ENCODE assay signal across 24 cellular contexts in the genomic region with DNA sequence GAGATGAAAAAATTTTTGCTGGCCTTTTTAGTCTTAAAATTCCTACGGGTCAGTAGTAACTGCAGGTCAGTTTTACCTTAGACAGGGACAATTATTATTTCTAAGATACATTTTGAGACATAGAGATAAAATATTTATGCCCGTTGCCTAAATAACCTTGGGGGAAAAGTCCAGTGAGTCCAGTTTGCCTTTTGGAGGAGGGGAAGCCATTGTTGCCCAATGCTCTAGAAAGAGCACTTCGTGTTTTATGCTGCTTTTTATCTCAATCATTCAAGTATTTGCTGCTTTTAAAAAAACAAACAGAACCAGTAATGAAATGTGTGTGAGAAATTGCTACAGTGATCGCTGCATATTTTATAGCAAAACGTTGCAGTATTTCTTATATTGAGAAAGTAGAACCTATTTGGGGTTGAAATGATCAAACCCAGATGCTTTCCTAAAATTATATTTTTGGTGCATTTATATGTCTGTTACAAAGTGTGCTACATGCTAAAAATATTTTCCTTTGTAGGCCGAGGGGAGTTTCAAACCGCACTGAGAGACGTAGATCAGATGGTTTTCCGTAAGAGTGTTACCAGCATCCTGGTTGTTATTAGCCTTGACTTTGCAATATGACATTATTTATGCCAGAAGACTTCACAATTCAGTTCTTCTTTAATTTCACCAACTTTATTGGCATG.
DNase-seq lines count a peak whose midpoint lies in the region; ATAC-seq, FAIRE-seq and TF ChIP-seq lines count a peak whose summit lies in the region.
"Had no signal": no experiment of that assay in that cellular context is flagged by ENCODE, and none has a peak within 500 bp of the region (broad histone marks: within the 10 kb centered on the region; RNA-seq: fewer than 3 reads in every experiment).

No MANE protein-coding gene starts in this region.

- no peak for FAIRE-seq in kidney (lab: Jason Lieb, UNC)
- FAIRE-seq: astrocyte, islet of Langerhans had no signal

- DNase-seq in cardiac muscle cell (ENCODE audit: low read depth in 1 of 2, low spot score in 1 of 2), result no peak
- no peak for DNase-seq in heart right ventricle
- DNase-seq in kidney, result no peak
- no peak for DNase-seq in MG63
- no peak for DNase-seq in NCI-H1048 (lab: John Stamatoyannopoulos, UW)
- no peak for DNase-seq in activated CD4-positive, alpha-beta memory T cell treated with anti-CD3 and anti-CD28 coated beads, Interleukin-2, amount 10 ng/mL, durations not matched to agents 7 days and 5 days
- DNase-seq: 8988T; activated B cell treated with CpG ODN at 0.5 μM for 24 hours; activated naive CD4-positive, alpha-beta T cell treated with anti-CD3 and anti-CD28 coated beads, Interleukin-2, amount 10 ng/mL, durations not matched to agents 7 days and 5 days; cerebellar nuclear complex; gastrocnemius medialis; GF-D8; NCI-H1417; NCI-H2107; NCI-H510A treated with DMSO at 0.1 percent for 48 hours; SHP77 treated with DMSO at 0.1 percent for 48 hours; SW 1271 had no signal

- H3K27me3 ChIP-seq in cardiac muscle cell (no peaks in the 10 kb centered on the region), heart right ventricle (no peaks in the 10 kb centered on the region), MG63 (no peaks in the 10 kb centered on the region)
- H3K27me3 ChIP-seq: gastrocnemius medialis had no signal

- H3K27me3 Mint-ChIP-seq in activated CD4-positive, alpha-beta memory T cell treated with anti-CD3 and anti-CD28 coated beads, Interleukin-2, amount 10 ng/mL, durations not matched to agents 7 days and 5 days, result no peaks in the 10 kb centered on the region
- H3K27me3 Mint-ChIP-seq: activated naive CD4-positive, alpha-beta T cell treated with anti-CD3 and anti-CD28 coated beads, Interleukin-2, amount 10 ng/mL, durations not matched to agents 7 days and 5 days had no signal

- CTCF ChIA-PET in activated CD4-positive, alpha-beta memory T cell treated with anti-CD3 and anti-CD28 coated beads, Interleukin-2, amount 10 ng/mL, durations not matched to agents 7 days and 5 days (lab: Charles Lee), result no interaction called here

- POLR2A ChIA-PET in activated CD4-positive, alpha-beta memory T cell treated with anti-CD3 and anti-CD28 coated beads, Interleukin-2, amount 10 ng/mL, durations not matched to agents 7 days and 5 days (lab: Charles Lee), result no interaction called here

- no peaks in the 10 kb centered on the region for H3K36me3 Mint-ChIP-seq in activated CD4-positive, alpha-beta memory T cell treated with anti-CD3 and anti-CD28 coated beads, Interleukin-2, amount 10 ng/mL, durations not matched to agents 7 days and 5 days (ENCODE audit: low read depth)
- H3K36me3 Mint-ChIP-seq: activated naive CD4-positive, alpha-beta T cell treated with anti-CD3 and anti-CD28 coated beads, Interleukin-2, amount 10 ng/mL, durations not matched to agents 7 days and 5 days had no signal

- peak overlapping the region in 1 of 2 donors; percentile 47 for H3K9ac ChIP-seq in kidney (ENCODE audit: low read length in 2 of 2)

- intact Hi-C loops in heart right ventricle (cut with DNase I), result loop anchor here in 3 of 10 donors (5.0 to 10.0 kb wide), 3 partner anchors 36 to 308 kb away; no protein-coding TSS in a partner anchor
- intact Hi-C loops in kidney (cut with DNase I), result no loop called here

- H3K4me1 ChIP-seq in cardiac muscle cell (ENCODE audit: low read depth) (peaks cover 25% of the 10 kb centered on the region), heart right ventricle (peaks cover 10 to 41% (median 24%) of the 10 kb centered on the region in 9 donors), kidney (ENCODE audit: control insufficient read depth in 1 of 2, insufficient read depth in 1 of 2, low read depth in 1 of 2, low read length in 2 of 2) (peaks cover 6 to 14% of the 10 kb centered on the region in 2 donors)

- H3K9me3 ChIP-seq in cardiac muscle cell (ENCODE audit: low read depth) (no peaks in the 10 kb centered on the region), heart right ventricle (no peaks in the 10 kb centered on the region), kidney (ENCODE audit: control insufficient read depth in 1 of 2, low read length in 2 of 2) (no peaks in the 10 kb centered on the region), MG63 (no peaks in the 10 kb centered on the region)
- H3K9me3 ChIP-seq: gastrocnemius medialis had no signal

- no peak overlapping the region for H3K4me3 Mint-ChIP-seq in activated CD4-positive, alpha-beta memory T cell treated with anti-CD3 and anti-CD28 coated beads, Interleukin-2, amount 10 ng/mL, durations not matched to agents 7 days and 5 days
- H3K4me3 Mint-ChIP-seq: activated B cell treated with CpG ODN at 0.5 μM for 24 hours; activated naive CD4-positive, alpha-beta T cell treated with anti-CD3 and anti-CD28 coated beads, Interleukin-2, amount 10 ng/mL, durations not matched to agents 7 days and 5 days; activated T-helper 1 cell treated with anti-CD3 and anti-CD28 coated beads, Interleukin-12 subunit alpha, Interleukin-12 subunit beta, Interleukin-2, Interleukin-4 antibody, amounts not matched to agents 30 ng/mL and 10 ng/mL and 1 ng/mL, durations not matched to agents 14 hours and 24 hours and 36 hours; GM23338; neural crest cell had no signal

- TF ChIP-seq CTCF in cardiac muscle cell (IDR thresholded peaks at IDR 0.05; ENCODE audit: low read depth, low read length) (no peak), heart right ventricle (IDR thresholded peaks at IDR 0.05) (no peak), kidney (IDR thresholded peaks at IDR 0.05; ENCODE audit: borderline replicate concordance, extremely low read depth, insufficient read depth) (no peak)

- H3K27ac ChIP-seq in cardiac muscle cell (peak overlapping the region; percentile 75), heart right ventricle (peak overlapping the region in 5 of 10 donors; percentile 1 to 36 (median 14)), kidney (ENCODE audit: low read depth in 2 of 2, low read length in 2 of 2) (peak overlapping the region; percentile 72 to 76), skin epidermis (peak overlapping the region in 12 of 21 experiments; percentile 8 to 81 (median 52))
- H3K27ac ChIP-seq: gastrocnemius medialis had no signal

- no peak overlapping the region for H3K27ac Mint-ChIP-seq in activated CD4-positive, alpha-beta memory T cell treated with anti-CD3 and anti-CD28 coated beads, Interleukin-2, amount 10 ng/mL, durations not matched to agents 7 days and 5 days
- H3K27ac Mint-ChIP-seq: activated B cell treated with CpG ODN at 0.5 μM for 24 hours; activated naive CD4-positive, alpha-beta T cell treated with anti-CD3 and anti-CD28 coated beads, Interleukin-2, amount 10 ng/mL, durations not matched to agents 7 days and 5 days; activated T-helper 1 cell treated with anti-CD3 and anti-CD28 coated beads, Interleukin-12 subunit alpha, Interleukin-12 subunit beta, Interleukin-2, Interleukin-4 antibody, amounts not matched to agents 30 ng/mL and 10 ng/mL and 1 ng/mL, durations not matched to agents 14 hours and 24 hours and 36 hours; GM23338 had no signal

- no peaks in the 10 kb centered on the region for H3K36me3 ChIP-seq in cardiac muscle cell
- no peaks in the 10 kb centered on the region for H3K36me3 ChIP-seq in heart right ventricle
- peaks cover 0 to 2% of the 10 kb centered on the region in 2 donors for H3K36me3 ChIP-seq in kidney (ENCODE audit: control insufficient read depth in 1 of 2, insufficient read depth in 2 of 2, low read length in 2 of 2)
- H3K36me3 ChIP-seq in MG63, result no peaks in the 10 kb centered on the region
- H3K36me3 ChIP-seq: gastrocnemius medialis had no signal

- no peak for ATAC-seq in heart right ventricle
- no peak for ATAC-seq in GM18520 (IDR thresholded peaks at IDR 0.05; ENCODE audit: unreplicated experiment)
- ATAC-seq: gastrocnemius medialis, GM23338 had no signal

- H3K9me3 Mint-ChIP-seq in activated CD4-positive, alpha-beta memory T cell treated with anti-CD3 and anti-CD28 coated beads, Interleukin-2, amount 10 ng/mL, durations not matched to agents 7 days and 5 days, result no peaks in the 10 kb centered on the region
- H3K9me3 Mint-ChIP-seq: activated B cell treated with CpG ODN at 0.5 μM for 24 hours; activated naive CD4-positive, alpha-beta T cell treated with anti-CD3 and anti-CD28 coated beads, Interleukin-2, amount 10 ng/mL, durations not matched to agents 7 days and 5 days; activated T-helper 1 cell treated with anti-CD3 and anti-CD28 coated beads, Interleukin-12 subunit alpha, Interleukin-12 subunit beta, Interleukin-2, Interleukin-4 antibody, amounts not matched to agents 30 ng/mL and 10 ng/mL and 1 ng/mL, durations not matched to agents 14 hours and 24 hours and 36 hours; GM23338; neural crest cell had no signal

- H3K4me1 Mint-ChIP-seq in activated CD4-positive, alpha-beta memory T cell treated with anti-CD3 and anti-CD28 coated beads, Interleukin-2, amount 10 ng/mL, durations not matched to agents 7 days and 5 days, result no peaks in the 10 kb centered on the region
- H3K4me1 Mint-ChIP-seq: activated B cell treated with CpG ODN at 0.5 μM for 24 hours; activated naive CD4-positive, alpha-beta T cell treated with anti-CD3 and anti-CD28 coated beads, Interleukin-2, amount 10 ng/mL, durations not matched to agents 7 days and 5 days had no signal

- WGBS in heart right ventricle, 2 donors, result 78 to 92% methylated on average over 9 of the region's 9 CpGs

- H3K4me3 ChIP-seq in cardiac muscle cell, result no peak overlapping the region
- no peak overlapping the region for H3K4me3 ChIP-seq in heart right ventricle
- H3K4me3 ChIP-seq in kidney (ENCODE audit: low read length in 2 of 2), result peak overlapping the region; percentile 47 to 60
- H3K4me3 ChIP-seq in skin epidermis, result no peak overlapping the region
- no peak overlapping the region for H3K4me3 ChIP-seq in MG63
- H3K4me3 ChIP-seq: gastrocnemius medialis, GM23338 had no signal

Comparison
In these comparisons a context has a peak if more than half of its experiments do, and no peak if none do; other contexts are left out.
1. H3K4me3 ChIP-seq: peak in kidney (2 of 2); none in cardiac muscle cell (single experiment), heart right ventricle (0 of 10), skin epidermis (0 of 7) and MG63 (single experiment).